Comparison of ENCODE assay signal across 13 cellular contexts in the genomic region with DNA sequence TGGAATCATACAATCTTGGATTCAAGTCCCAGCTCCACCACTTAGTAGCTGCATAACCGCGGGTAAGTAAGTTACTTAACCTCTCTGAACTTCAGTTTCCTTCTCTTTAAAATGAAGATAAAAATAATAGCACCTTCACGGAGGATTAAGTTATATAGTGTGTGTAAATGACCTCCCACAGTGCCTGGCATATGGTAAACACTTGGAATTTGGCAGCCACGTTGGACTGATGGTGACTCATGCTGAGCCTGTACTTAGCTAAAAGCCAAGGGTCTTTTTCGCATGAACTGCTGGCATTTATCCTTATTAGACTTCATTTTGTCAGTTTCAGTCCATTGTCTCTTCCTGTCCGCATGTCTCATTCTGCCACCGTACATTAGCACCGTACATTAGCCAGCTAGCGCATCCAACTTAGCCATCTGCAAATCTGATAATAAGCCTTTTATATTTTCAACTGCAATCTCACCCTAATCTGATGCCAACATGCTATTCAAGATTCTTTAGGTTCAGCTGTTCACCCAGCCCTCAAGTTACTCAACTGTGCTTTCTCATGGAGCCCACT. TPM values are rescaled to one million over a fixed set of nuclear protein-coding genes. Genes with fewer than 3 reads are reported as not detected.
DNase-seq lines count a peak whose midpoint lies in the region; ATAC-seq, FAIRE-seq and TF ChIP-seq lines count a peak whose summit lies in the region.
"Had no signal": no experiment of that assay in that cellular context is flagged by ENCODE, and none has a peak within 500 bp of the region (broad histone marks: within the 10 kb centered on the region; RNA-seq: fewer than 3 reads in every experiment).

No MANE protein-coding gene starts in this region.

- no peaks in the 10 kb centered on the region for H4K20me1 ChIP-seq in keratinocyte (ENCODE audit: control insufficient read depth, extremely low read depth, insufficient read depth, low read length)

- no peaks in the 10 kb centered on the region for H3K36me3 ChIP-seq in keratinocyte (ENCODE audit: control insufficient read depth in 2 of 2, extremely low read depth in 1 of 2, insufficient read depth in 2 of 2, low read length in 2 of 2)
- no peaks in the 10 kb centered on the region for H3K36me3 ChIP-seq in prostate gland
- H3K36me3 ChIP-seq in thyroid gland, result no peaks in the 10 kb centered on the region

- no peak overlapping the region for H3K9ac ChIP-seq in keratinocyte (ENCODE audit: control insufficient read depth, extremely low read depth, insufficient read depth, low read length)

- intact Hi-C loops in prostate gland (cut with DNase I), result no loop called here
- intact Hi-C loops in thyroid gland (cut with DNase I), result no loop called here

- H3K27ac ChIP-seq in keratinocyte (ENCODE audit: control insufficient read depth, insufficient read depth, low read length) (no peak overlapping the region), prostate gland (no peak overlapping the region), thyroid gland (no peak overlapping the region)

- TF ChIP-seq POLR2A in prostate gland (IDR thresholded peaks at IDR 0.05) (no peak), thyroid gland (IDR thresholded peaks at IDR 0.05) (no peak)

- WGBS in prostate gland, result 37% methylated on average over 9 of the region's 9 CpGs
- 68 to 81% methylated on average over 9 of the region's 9 CpGs for WGBS in thyroid gland, 2 donors

- no peak for TF ChIP-seq CTCF in keratinocyte (optimal IDR thresholded peaks at IDR 0.05 in 1 of 3, IDR thresholded peaks at IDR 0.05 in 1 of 3, conservative IDR thresholded peaks at IDR 0.05 in 1 of 3; ENCODE audit: extremely low read depth in 1 of 3, insufficient read depth in 2 of 3, low read length in 3 of 3)
- TF ChIP-seq CTCF in prostate gland (IDR thresholded peaks at IDR 0.05), result no peak
- no peak for TF ChIP-seq CTCF in thyroid gland (IDR thresholded peaks at IDR 0.05)

- peak; percentile 62 for ATAC-seq in SK-N-SH treated with all-trans-retinoic acid at 6 μM for 48 hours

- H3K9me1 ChIP-seq in keratinocyte (ENCODE audit: control insufficient read depth, extremely low read depth, insufficient read depth, low read length), result no peaks in the 10 kb centered on the region

- H3K4me1 ChIP-seq in keratinocyte (ENCODE audit: control insufficient read depth, extremely low read depth, insufficient read depth, low read length) (peaks cover 24% of the 10 kb centered on the region), prostate gland (replicated peaks) (no peaks in the 10 kb centered on the region), thyroid gland (peaks cover 0 to 11% of the 10 kb centered on the region in 2 donors)

- no peaks in the 10 kb centered on the region for H3K27me3 ChIP-seq in keratinocyte (ENCODE audit: control insufficient read depth, extremely low read depth, insufficient read depth, low read length)
- no peaks in the 10 kb centered on the region for H3K27me3 ChIP-seq in prostate gland (replicated peaks; ENCODE audit: insufficient read depth)
- H3K27me3 ChIP-seq in thyroid gland, result no peaks in the 10 kb centered on the region

- FAIRE-seq in keratinocyte (lab: Jason Lieb, UNC), result peak; percentile 78
- FAIRE-seq: frontal cortex had no signal

- DNase-seq in DMS 273 (lab: John Stamatoyannopoulos, UW; ENCODE audit: unreplicated experiment) (peak; percentile 97), NCI-H1694 treated with DMSO at 0.1 percent for 48 hours (lab: John Stamatoyannopoulos, UW) (peak; percentile 91), keratinocyte (ENCODE audit: low read depth, low spot score) (no peak), prostate gland (ENCODE audit: low spot score) (no peak), GF-D8 (lab: John Stamatoyannopoulos, UW) (no peak), DMS153 (lab: John Stamatoyannopoulos, UW) (no peak), thyroid gland (no peak)
- DNase-seq: activated naive CD4-positive, alpha-beta T cell treated with anti-CD3 and anti-CD28 coated beads for 36 hours; DND-41; naive B cell; NCI-H1930 had no signal

- H3K4me3 ChIP-seq in keratinocyte (ENCODE audit: control insufficient read depth in 2 of 3, extremely low read depth in 1 of 3, insufficient read depth in 2 of 3, low read depth in 1 of 3, low read length in 3 of 3) (no peak overlapping the region), prostate gland (no peak overlapping the region), thyroid gland (replicated peaks in 1 of 3) (no peak overlapping the region)

- H3K9me3 ChIP-seq in keratinocyte (ENCODE audit: control insufficient read depth, low read depth, low read length) (no peaks in the 10 kb centered on the region), prostate gland (no peaks in the 10 kb centered on the region), thyroid gland (no peaks in the 10 kb centered on the region)

- H3K4me2 ChIP-seq in keratinocyte (ENCODE audit: control insufficient read depth, extremely low read depth, insufficient read depth, low read depth, low read length), result peak overlapping the region; percentile 47

- dilution Hi-C loops in keratinocyte (cut with MboI; ENCODE audit: extremely low pct_ligation_motif_present, low sequenced_read_pairs), result no loop called here

- H3K79me2 ChIP-seq in keratinocyte (ENCODE audit: control insufficient read depth, insufficient read depth, low read length), result no peaks in the 10 kb centered on the region

- peak overlapping the region; percentile 12 for H2AFZ ChIP-seq in keratinocyte (ENCODE audit: control insufficient read depth, low read length)

TF ChIP-seq in SK-N-SH treated with all-trans-retinoic acid at 6 μM for 48 hours, 23 proteins besides CTCF, POLR2A, EP300 and RAD21 (continues in another document):
- TF ChIP-seq ZNF8 (CRISPR knock-in tag; IDR thresholded peaks at IDR 0.05), result no peak
- no peak for TF ChIP-seq PPARA (CRISPR knock-in tag; IDR thresholded peaks at IDR 0.05; ENCODE audit: borderline replicate concordance)
- TF ChIP-seq OSR1 (CRISPR knock-in tag; IDR thresholded peaks at IDR 0.05), result no peak
- peak; percentile 54; the same call in 1 of the 2 replicates for TF ChIP-seq TOX (CRISPR knock-in tag; IDR thresholded peaks at IDR 0.05; ENCODE audit: borderline replicate concordance)
- peak; percentile 73 for TF ChIP-seq ZFP3 (CRISPR knock-in tag; IDR thresholded peaks at IDR 0.05)
- no peak for TF ChIP-seq ZNF565 (CRISPR knock-in tag; conservative IDR thresholded peaks at IDR 0.05; ENCODE audit: low read depth)
- peak; percentile 68; the same call in 1 of the 2 replicates for TF ChIP-seq ZC3H10 (CRISPR knock-in tag; IDR thresholded peaks at IDR 0.05)
- TF ChIP-seq, protein P1, sequence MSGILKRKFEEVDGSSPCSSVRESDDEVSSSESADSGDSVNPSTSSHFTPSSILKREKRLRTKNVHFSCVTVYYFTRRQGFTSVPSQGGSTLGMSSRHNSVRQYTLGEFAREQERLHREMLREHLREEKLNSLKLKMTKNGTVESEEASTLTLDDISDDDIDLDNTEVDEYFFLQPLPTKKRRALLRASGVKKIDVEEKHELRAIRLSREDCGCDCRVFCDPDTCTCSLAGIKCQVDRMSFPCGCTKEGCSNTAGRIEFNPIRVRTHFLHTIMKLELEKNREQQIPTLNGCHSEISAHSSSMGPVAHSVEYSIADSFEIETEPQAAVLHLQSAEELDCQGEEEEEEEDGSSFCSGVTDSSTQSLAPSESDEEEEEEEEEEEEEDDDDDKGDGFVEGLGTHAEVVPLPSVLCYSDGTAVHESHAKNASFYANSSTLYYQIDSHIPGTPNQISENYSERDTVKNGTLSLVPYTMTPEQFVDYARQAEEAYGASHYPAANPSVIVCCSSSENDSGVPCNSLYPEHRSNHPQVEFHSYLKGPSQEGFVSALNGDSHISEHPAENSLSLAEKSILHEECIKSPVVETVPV (CRISPR knock-in tag; IDR thresholded peaks at IDR 0.05), result no peak
- no peak for TF ChIP-seq BACH2 (CRISPR knock-in tag; IDR thresholded peaks at IDR 0.05; ENCODE audit: borderline replicate concordance)
- no peak for TF ChIP-seq ESRRG (CRISPR knock-in tag; IDR thresholded peaks at IDR 0.05)

RNA-seq across cellular contexts. Expression of a gene that starts 11.2 kb away (rescaled TPM):
- 0.02 to 0.12 TPM (median 0.03 TPM) in 3 replicates for polyA plus RNA-seq in keratinocyte
- polyA plus RNA-seq in keratinocyte (2011; ENCODE audit: low read depth), result not detected
- 0.04 TPM in 1 of 2 replicates, not detected in the other for polyA plus RNA-seq in keratinocyte (2011; cell fraction: cytosol; rRNA removed)
- 0.23 TPM in 1 of 2 replicates, not detected in the other for polyA plus RNA-seq in keratinocyte (2011; cell fraction: nucleus; rRNA removed)
- 0.29 and 0.62 TPM in 2 replicates for polyA plus RNA-seq in keratinocyte (2012; ENCODE audit: low replicate concordance)
- 0.07 TPM in 1 of 3 replicates, not detected in the others for polyA minus RNA-seq in keratinocyte
- not detected for polyA minus RNA-seq in keratinocyte (2011; cell fraction: cytosol; rRNA and poly(A)+ RNA removed)
- polyA minus RNA-seq in keratinocyte (2011; cell fraction: nucleus; rRNA and poly(A)+ RNA removed), result not detected in 2 replicates
- total RNA-seq in prostate gland (1 to 10 TPM in 1 of 2 donors, not detected in 1; 9.4 TPM), thyroid gland (under 1 TPM in 1 of 4 donors, not detected in 3; 0.20 TPM)
- total RNA-seq: activated naive CD4-positive, alpha-beta T cell treated with anti-CD3 and anti-CD28 coated beads for 36 hours had no signal

RNA-seq across cellular contexts. Expression of a gene that starts 31.9 kb away (rescaled TPM):
- 0.42 to 0.85 TPM (median 0.73 TPM) in 3 replicates for polyA plus RNA-seq in keratinocyte
- 0.16 TPM for polyA plus RNA-seq in keratinocyte (2011; ENCODE audit: low read depth)
- polyA plus RNA-seq in keratinocyte (2011; cell fraction: cytosol; rRNA removed), result 0.38 and 0.40 TPM in 2 replicates
- polyA plus RNA-seq in keratinocyte (2011; cell fraction: nucleus; rRNA removed), result 0.85 and 0.97 TPM in 2 replicates
- 0.20 and 0.88 TPM in 2 replicates for polyA plus RNA-seq in keratinocyte (2012; ENCODE audit: low replicate concordance)
- 1.1 to 1.6 TPM in 2 of 3 replicates, not detected in the other for polyA minus RNA-seq in keratinocyte
- polyA minus RNA-seq in keratinocyte (2011; cell fraction: cytosol; rRNA and poly(A)+ RNA removed), result 1.5 TPM
- 0.78 and 1.1 TPM in 2 replicates for polyA minus RNA-seq in keratinocyte (2011; cell fraction: nucleus; rRNA and poly(A)+ RNA removed)
- total RNA-seq in prostate gland (1 to 10 TPM in 1 of 2 donors, under 1 TPM in 1; 0.77 to 6.9 TPM), thyroid gland (1 to 10 TPM; 2.7 to 5.0 (median 3.5) TPM)
- total RNA-seq: activated naive CD4-positive, alpha-beta T cell treated with anti-CD3 and anti-CD28 coated beads for 36 hours; frontal cortex had no signal

RNA-seq across cellular contexts. Expression of a gene that starts 54.4 kb away (rescaled TPM):
- polyA plus RNA-seq in keratinocyte, result 16.6 to 30.5 TPM (median 24.8 TPM) in 3 replicates
- polyA plus RNA-seq in keratinocyte (2011; ENCODE audit: low read depth), result 5.7 TPM
- polyA plus RNA-seq in keratinocyte (2011; cell fraction: cytosol; rRNA removed), result 21.2 and 34.3 TPM in 2 replicates
- polyA plus RNA-seq in keratinocyte (2011; cell fraction: nucleus; rRNA removed), result 8.8 and 11.2 TPM in 2 replicates
- 23.6 and 31.3 TPM in 2 replicates for polyA plus RNA-seq in keratinocyte (2012; ENCODE audit: low replicate concordance)
- 6.4 to 13.8 TPM (median 7.7 TPM) in 3 replicates for polyA minus RNA-seq in keratinocyte
- 20.1 TPM for polyA minus RNA-seq in keratinocyte (2011; cell fraction: cytosol; rRNA and poly(A)+ RNA removed)
- 4.3 and 8.8 TPM in 2 replicates for polyA minus RNA-seq in keratinocyte (2011; cell fraction: nucleus; rRNA and poly(A)+ RNA removed)
- 10 to 100 TPM; 29.9 to 31.9 TPM for total RNA-seq in prostate gland
- 10 to 100 TPM; 28.2 to 42.2 (median 38.6) TPM for total RNA-seq in thyroid gland

Comparison
In these comparisons a context has a peak if more than half of its experiments do, and no peak if none do; other contexts are left out.
1. DNase-seq: peak in DMS 273 (single experiment) and NCI-H1694 treated with DMSO at 0.1 percent for 48 hours (single experiment); none in keratinocyte (single experiment), prostate gland (single experiment), GF-D8 (single experiment), DMS153 (single experiment) and thyroid gland (0 of 2).